In the genomic region with DNA sequence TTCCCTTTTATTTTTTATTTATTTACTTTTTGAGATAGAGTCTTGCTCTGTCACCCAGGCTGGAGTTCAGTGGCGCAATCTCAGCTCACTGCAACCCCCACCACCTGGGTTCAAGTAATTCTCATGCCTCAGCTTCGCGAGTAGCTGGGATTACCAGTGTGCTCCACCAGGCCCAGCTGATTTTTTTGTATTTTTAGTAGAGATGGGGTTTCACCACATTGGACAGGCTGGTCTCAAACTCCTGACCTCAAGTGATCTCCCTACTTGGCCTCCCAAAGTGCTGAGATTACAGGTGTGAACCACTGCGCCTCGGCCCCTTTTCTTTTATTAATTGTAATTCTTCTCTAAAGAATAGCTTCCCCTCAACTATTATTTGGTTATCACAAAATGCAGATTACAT, we compare ENCODE assay signal across 2 cellular contexts. TPM values are rescaled to one million over a fixed set of nuclear protein-coding genes. Genes with fewer than 3 reads are reported as not detected.
"Had no signal": no experiment of that assay in that cellular context is flagged by ENCODE, and none has a peak within 500 bp of the region (broad histone marks: within the 10 kb centered on the region; RNA-seq: fewer than 3 reads in every experiment).

No MANE protein-coding gene starts in this region.

RNA-seq across cellular contexts. Expression of a gene that starts 26.4 kb away (rescaled TPM):
- total RNA-seq: G401, GM12878 had no signal
- polyA plus RNA-seq: GM12878 had no signal
